ENCODE assay signal across 17 cellular contexts in the genomic region with DNA sequence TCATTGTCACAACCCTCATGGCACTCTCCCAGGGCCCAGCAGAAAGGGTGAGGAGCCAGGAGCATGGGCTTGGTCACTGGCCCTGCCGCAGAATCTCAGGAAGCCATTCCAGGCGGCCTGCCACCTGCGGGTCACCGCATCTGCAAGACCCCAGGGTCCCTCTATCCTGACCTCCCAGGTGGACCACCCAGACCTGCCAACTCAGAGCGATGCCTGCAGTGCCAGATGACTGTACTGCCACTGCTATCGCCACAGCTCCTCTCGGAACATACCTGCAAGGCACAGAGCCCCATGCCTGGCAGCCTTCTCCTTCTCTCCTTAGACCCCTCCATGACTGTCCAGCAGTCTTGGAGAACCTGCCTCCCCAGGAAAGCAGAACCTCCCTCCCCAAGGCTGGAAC. TPM values are rescaled to one million over a fixed set of nuclear protein-coding genes. Genes with fewer than 3 reads are reported as not detected.
A peak's percentile ranks its signal among the peaks of the same experiment; 100 is the strongest.
DNase-seq lines count a peak whose midpoint lies in the region; ATAC-seq, FAIRE-seq and TF ChIP-seq lines count a peak whose summit lies in the region.
"Had no signal": no experiment of that assay in that cellular context is flagged by ENCODE, and none has a peak within 500 bp of the region (broad histone marks: within the 10 kb centered on the region; RNA-seq: fewer than 3 reads in every experiment).

No MANE protein-coding gene starts in this region.

- H3K9ac ChIP-seq in endothelial cell of umbilical vein (replicated peaks; ENCODE audit: extremely low read depth, insufficient read depth, low read length) = no peak overlapping the region
- H3K9ac ChIP-seq: BLaER1 treated with 17β-estradiol and CSF1 and Interleukin-3, amounts not matched to agents 10 nM and 100 nM had no signal

- FAIRE-seq in A549 (lab: Jason Lieb, UNC) (no peak), endothelial cell of umbilical vein (lab: Jason Lieb, UNC) (no peak)
- FAIRE-seq: HepG2 had no signal

- in situ Hi-C loops in Panc1 (cut with HindIII; ENCODE audit: low pct_unique_long_range_greater_than_20kb, low sequenced_read_pairs) = no loop called here

- dilution Hi-C loops in endothelial cell of umbilical vein (cut with MboI; ENCODE audit: extremely low pct_ligation_motif_present, low sequenced_read_pairs) = no loop called here

- peaks cover 3 to 6% of the 10 kb centered on the region in 2 donors for H3K36me3 Mint-ChIP-seq in stimulated activated naive B cell treated with anti-CD40 and anti-IgM and Interleukin-4, amounts not matched to agents 10 μg/mL and 1 μg/mL and 100 μg/mL, for 72 hours

- 100% methylated on average over 5 of the region's 7 CpGs for WGBS in A549 (ENCODE audit: missing lambda C conversion rate)

- BruUV-seq in Panc1 (replicated peaks; lab: Mats Ljungman, UMichigan) (no TSS peak), endothelial cell of umbilical vein (replicated peaks; lab: Mats Ljungman, UMichigan) (no TSS peak)

- no peaks in the 10 kb centered on the region for H3K79me2 ChIP-seq in endothelial cell of umbilical vein (ENCODE audit: control insufficient read depth, insufficient read depth, low read length)

- no peaks in the 10 kb centered on the region for H3K27me3 ChIP-seq in Panc1 (ENCODE audit: control insufficient read depth, insufficient read depth, low read length)
- H3K27me3 ChIP-seq in endothelial cell of umbilical vein (ENCODE audit: control insufficient read depth in 2 of 2, insufficient read depth in 2 of 2, low read length in 2 of 2) = no peaks in the 10 kb centered on the region
- H3K27me3 ChIP-seq: BLaER1 treated with 17β-estradiol and CSF1 and Interleukin-3, amounts not matched to agents 10 nM and 100 nM had no signal

- peaks cover 5 to 6% of the 10 kb centered on the region in 2 donors for H3K4me1 Mint-ChIP-seq in stimulated activated naive B cell treated with anti-CD40 and anti-IgM and Interleukin-4, amounts not matched to agents 10 μg/mL and 1 μg/mL and 100 μg/mL, for 72 hours
- H3K4me1 Mint-ChIP-seq: B cell had no signal

- H3K4me3 Mint-ChIP-seq in stimulated activated naive B cell treated with anti-CD40 and anti-IgM and Interleukin-4, amounts not matched to agents 10 μg/mL and 1 μg/mL and 100 μg/mL, for 72 hours = no peak overlapping the region
- H3K4me3 Mint-ChIP-seq: B cell; CD8-positive, alpha-beta T cell had no signal

- H4K20me1 ChIP-seq in endothelial cell of umbilical vein (replicated peaks; ENCODE audit: control insufficient read depth, extremely low read depth, insufficient read depth, low read length) = no peaks in the 10 kb centered on the region

- peak overlapping the region; percentile 22 for H3K27ac Mint-ChIP-seq in stimulated activated naive B cell treated with anti-CD40 and anti-IgM and Interleukin-4, amounts not matched to agents 10 μg/mL and 1 μg/mL and 100 μg/mL, for 72 hours
- H3K27ac Mint-ChIP-seq: B cell; CD8-positive, alpha-beta T cell had no signal

- no peak for TF ChIP-seq RAD21 in A549 (conservative IDR thresholded peaks at IDR 0.05 in 1 of 2, IDR thresholded peaks at IDR 0.05 in 1 of 2)

- no peak for TF ChIP-seq POLR2A in A549 (IDR thresholded peaks at IDR 0.05; ENCODE audit: low read length)
- no peak for TF ChIP-seq POLR2A in endothelial cell of umbilical vein (IDR thresholded peaks at IDR 0.05; ENCODE audit: low read depth, low read length)

- no peaks in the 10 kb centered on the region for H3K9me1 ChIP-seq in endothelial cell of umbilical vein (replicated peaks; ENCODE audit: control insufficient read depth, extremely low read depth, insufficient read depth, low read length)

- TF ChIP-seq CTCF in A549 (IDR thresholded peaks at IDR 0.05) (no peak), Panc1 (IDR thresholded peaks at IDR 0.05) (no peak), endothelial cell of umbilical vein (IDR thresholded peaks at IDR 0.05; ENCODE audit: extremely low read depth in 1 of 2, insufficient read depth in 1 of 2, low read depth in 1 of 2, low read length in 2 of 2) (no peak)

- H2AFZ ChIP-seq in endothelial cell of umbilical vein (ENCODE audit: low read depth, low read length) = no peak overlapping the region

- TF ChIP-seq EP300 in A549 (IDR thresholded peaks at IDR 0.05) = no peak

- H3K4me1 ChIP-seq in A549 (peaks cover 33% of the 10 kb centered on the region), Panc1 (ENCODE audit: control insufficient read depth, insufficient read depth, low read length) (peaks cover 19% of the 10 kb centered on the region), endothelial cell of umbilical vein (ENCODE audit: control insufficient read depth, extremely low read depth, insufficient read depth, low read length) (peaks cover 24% of the 10 kb centered on the region)
- H3K4me1 ChIP-seq: HAP-1 had no signal

- H3K9me3 Mint-ChIP-seq in stimulated activated naive B cell treated with anti-CD40 and anti-IgM and Interleukin-4, amounts not matched to agents 10 μg/mL and 1 μg/mL and 100 μg/mL, for 72 hours = no peaks in the 10 kb centered on the region
- H3K9me3 Mint-ChIP-seq: CD8-positive, alpha-beta T cell had no signal

- H3K27me3 Mint-ChIP-seq in stimulated activated naive B cell treated with anti-CD40 and anti-IgM and Interleukin-4, amounts not matched to agents 10 μg/mL and 1 μg/mL and 100 μg/mL, for 72 hours = no peaks in the 10 kb centered on the region
- H3K27me3 Mint-ChIP-seq: B cell had no signal

- DNase-seq in A549 (ENCODE audit: low read depth in 1 of 2, low spot score in 1 of 2) (no peak), Panc1 (ENCODE audit: low read depth, low spot score) (no peak), endothelial cell of umbilical vein (ENCODE audit: low read depth, low spot score) (no peak), NCI-H526 treated with DMSO at 0.1 percent for 48 hours (lab: John Stamatoyannopoulos, UW) (no peak), mesenteric fat pad (ENCODE audit: low spot score) (no peak)
- no peak for DNase-seq in stimulated activated naive B cell treated with anti-CD40 and anti-IgM and Interleukin-4, amounts not matched to agents 10 μg/mL and 1 μg/mL and 100 μg/mL, for 72 hours
- DNase-seq: Calu3; CD8-positive, alpha-beta T cell; DMS79 treated with DMSO at 0.1 percent for 48 hours; GF-D8 had no signal

- CTCF ChIA-PET in A549 (lab: Yijun Ruan, JAX) (interaction anchor here (1.6 to 7.2 kb wide), 4 partner anchors 17 to 137 kb away, joined by 4 to 134 read pairs (median 59); no protein-coding TSS in a partner anchor), Panc1 (lab: Charles Lee) (no interaction called here), endothelial cell of umbilical vein (lab: Charles Lee) (interaction anchor here (3.7 to 5.8 kb wide), 3 partner anchors 22 to 136 kb away, joined by 30 to 168 read pairs (median 47); no protein-coding TSS in a partner anchor)

- ATAC-seq in A549 (no peak), Panc1 (no peak), HG03521 (IDR thresholded peaks at IDR 0.05; ENCODE audit: unreplicated experiment) (no peak)
- no peak for ATAC-seq in stimulated activated naive B cell treated with anti-CD40 and anti-IgM and Interleukin-4, amounts not matched to agents 10 μg/mL and 1 μg/mL and 100 μg/mL, for 72 hours (replicated peaks)
- ATAC-seq: CD8-positive, alpha-beta T cell; HepG2 had no signal

- POLR2A ChIA-PET in A549 (lab: Yijun Ruan, JAX) = no interaction called here
- POLR2A ChIA-PET in Panc1 (lab: Charles Lee) = interaction anchor here (0.7 kb wide), 1 partner anchor 30 kb away, joined by 4 read pairs; no protein-coding TSS in a partner anchor
- POLR2A ChIA-PET in endothelial cell of umbilical vein (lab: Charles Lee) = no interaction called here

- peaks cover 9% of the 10 kb centered on the region for H3K9me3 ChIP-seq in A549
- H3K9me3 ChIP-seq in Panc1 (ENCODE audit: control insufficient read depth, insufficient read depth, low read depth, low read length) = no peaks in the 10 kb centered on the region; the same call in 1 of the 2 replicates
- H3K9me3 ChIP-seq in endothelial cell of umbilical vein (replicated peaks; ENCODE audit: control insufficient read depth, insufficient read depth, low read length) = no peaks in the 10 kb centered on the region
- H3K9me3 ChIP-seq: BLaER1 treated with 17β-estradiol and CSF1 and Interleukin-3, amounts not matched to agents 10 nM and 100 nM; HAP-1 had no signal

- H3K36me3 ChIP-seq in Panc1 (ENCODE audit: control insufficient read depth, insufficient read depth, low read length) = no peaks in the 10 kb centered on the region
- no peaks in the 10 kb centered on the region for H3K36me3 ChIP-seq in endothelial cell of umbilical vein (ENCODE audit: control insufficient read depth in 2 of 2, extremely low read depth in 1 of 2, insufficient read depth in 2 of 2, low read length in 2 of 2)
- H3K36me3 ChIP-seq: BLaER1 treated with 17β-estradiol and CSF1 and Interleukin-3, amounts not matched to agents 10 nM and 100 nM; HAP-1 had no signal

- H3K4me3 ChIP-seq in A549 (no peak overlapping the region), Panc1 (ENCODE audit: low read depth in 2 of 2, low read length in 2 of 2) (no peak overlapping the region), endothelial cell of umbilical vein (replicated peaks in 1 of 3; ENCODE audit: insufficient read depth in 1 of 3, low read depth in 1 of 3, low read length in 3 of 3) (no peak overlapping the region)
- H3K4me3 ChIP-seq: BLaER1 treated with 17β-estradiol and CSF1 and Interleukin-3, amounts not matched to agents 10 nM and 100 nM; HAP-1 had no signal

- H3K27ac ChIP-seq in A549 (peak overlapping the region; percentile 91 to 99), Panc1 (ENCODE audit: low read length) (peak overlapping the region; percentile 75; the same call in 1 of the 2 replicates), endothelial cell of umbilical vein (ENCODE audit: insufficient read depth, low read depth, low read length) (peak overlapping the region; percentile 99)
- H3K27ac ChIP-seq: 22Rv1; BLaER1 treated with 17β-estradiol and CSF1 and Interleukin-3, amounts not matched to agents 10 nM and 100 nM had no signal

- no peak overlapping the region for H3K4me2 ChIP-seq in A549
- no peak overlapping the region for H3K4me2 ChIP-seq in endothelial cell of umbilical vein (ENCODE audit: insufficient read depth, low read length)
- H3K4me2 ChIP-seq: BLaER1 treated with 17β-estradiol and CSF1 and Interleukin-3, amounts not matched to agents 10 nM and 100 nM had no signal

- intact Hi-C loops in Panc1 (cut with micrococcal nuclease; ENCODE audit: unreplicated experiment) (no loop called here), endothelial cell of umbilical vein (cut with micrococcal nuclease) (no loop called here)

RNA-seq across cellular contexts. Expression of a gene that starts 26.4 kb away (rescaled TPM):
- polyA plus RNA-seq in A549 (2011; rRNA removed) = 0.94 and 1.0 TPM in 2 replicates
- polyA plus RNA-seq in A549 (2012; cell fraction: cytosol; rRNA removed) = 2.0 and 3.1 TPM in 2 replicates
- polyA plus RNA-seq in A549 (2012; cell fraction: nucleus; rRNA removed) = 11.0 and 14.5 TPM in 2 replicates
- 7.5 to 9.6 TPM (median 8.1 TPM) in 3 replicates for polyA plus RNA-seq in A549 (2017; fragmentation: RNase III; extraction: RNeasy Plus Mini Kit Qiagen cat#74134 plus additional on column Dnase treatment)
- 1.2 and 1.7 TPM in 2 replicates for polyA minus RNA-seq in A549 (2011; rRNA and poly(A)+ RNA removed)
- 2.9 TPM for total RNA-seq in Panc1 (2021; ENCODE audit: unreplicated experiment)
- 3.9 TPM for polyA plus RNA-seq in Panc1 (2012; ENCODE audit: insufficient read length)
- 1.3 and 1.4 TPM in 2 replicates for total RNA-seq in endothelial cell of umbilical vein
- polyA plus RNA-seq in endothelial cell of umbilical vein = 0.33 and 0.41 TPM in 2 replicates
- 0.23 and 0.34 TPM in 2 replicates for polyA plus RNA-seq in endothelial cell of umbilical vein (2011; cell fraction: cytosol; rRNA removed)
- polyA plus RNA-seq in endothelial cell of umbilical vein (2011; cell fraction: nucleus; rRNA removed) = 0.72 and 0.76 TPM in 2 replicates
- 4.9 and 5.1 TPM in 2 replicates for polyA plus RNA-seq in endothelial cell of umbilical vein (2012)
- 0.24 and 0.34 TPM in 2 replicates for polyA minus RNA-seq in endothelial cell of umbilical vein
- polyA minus RNA-seq in endothelial cell of umbilical vein (2011; cell fraction: cytosol; rRNA and poly(A)+ RNA removed) = 0.20 TPM
- 0.29 and 0.43 TPM in 2 replicates for polyA minus RNA-seq in endothelial cell of umbilical vein (2011; cell fraction: nucleus; rRNA and poly(A)+ RNA removed)
- total RNA-seq in mesenteric fat pad = not detected
- total RNA-seq: A673; CD8-positive, alpha-beta T cell; HepG2 had no signal

RNA-seq across cellular contexts. Expression of a gene that starts 32.5 kb away (rescaled TPM):
- polyA plus RNA-seq in A549 (2011; rRNA removed) = 1.2 and 2.0 TPM in 2 replicates
- polyA plus RNA-seq in A549 (2012; cell fraction: cytosol; rRNA removed) = 2.3 and 3.2 TPM in 2 replicates
- 18.4 and 23.7 TPM in 2 replicates for polyA plus RNA-seq in A549 (2012; cell fraction: nucleus; rRNA removed)
- 1.7 to 1.8 TPM (median 1.7 TPM) in 3 replicates for polyA plus RNA-seq in A549 (2017; fragmentation: RNase III; extraction: RNeasy Plus Mini Kit Qiagen cat#74134 plus additional on column Dnase treatment)
- polyA minus RNA-seq in A549 (2011; rRNA and poly(A)+ RNA removed) = 0.73 and 0.95 TPM in 2 replicates
- 7.1 TPM for total RNA-seq in Panc1 (2021; ENCODE audit: unreplicated experiment)
- polyA plus RNA-seq in Panc1 (2012; ENCODE audit: insufficient read length) = 7.5 TPM
- 188 and 197 TPM in 2 replicates for total RNA-seq in endothelial cell of umbilical vein
- polyA plus RNA-seq in endothelial cell of umbilical vein = 257 and 379 TPM in 2 replicates
- polyA plus RNA-seq in endothelial cell of umbilical vein (2011; cell fraction: cytosol; rRNA removed) = 194 and 222 TPM in 2 replicates
- polyA plus RNA-seq in endothelial cell of umbilical vein (2011; cell fraction: nucleus; rRNA removed) = 127 and 141 TPM in 2 replicates
- 125 and 143 TPM in 2 replicates for polyA plus RNA-seq in endothelial cell of umbilical vein (2012)
- 112 and 155 TPM in 2 replicates for polyA minus RNA-seq in endothelial cell of umbilical vein
- polyA minus RNA-seq in endothelial cell of umbilical vein (2011; cell fraction: cytosol; rRNA and poly(A)+ RNA removed) = not detected
- polyA minus RNA-seq in endothelial cell of umbilical vein (2011; cell fraction: nucleus; rRNA and poly(A)+ RNA removed) = 35.3 and 50.5 TPM in 2 replicates
- total RNA-seq in mesenteric fat pad = 33.6 TPM
- total RNA-seq: A673 had no signal
